In genomic region chr10:102767428-102768160, GRCh38 we compare ENCODE assay signal across 22 cellular contexts. TPM values are rescaled to one million over a fixed set of nuclear protein-coding genes. Genes with fewer than 3 reads are reported as not detected.
DNase-seq lines count a peak whose midpoint lies in the region; ATAC-seq and TF ChIP-seq lines count a peak whose summit lies in the region.
"Had no signal": no experiment of that assay in that cellular context is flagged by ENCODE, and none has a peak within 500 bp of the region (broad histone marks: within the 10 kb centered on the region; RNA-seq: fewer than 3 reads in every experiment).

No MANE protein-coding gene starts in this region.

- no peak overlapping the region for H2BK15ac ChIP-seq in mesenchymal stem cell (ENCODE audit: low read depth, poor library complexity, severe bottlenecking)

- H2BK12ac ChIP-seq in mesenchymal stem cell (ENCODE audit: low read length in 2 of 2) = peak overlapping the region in 1 of 2 experiments; percentile 55

- no peaks in the 10 kb centered on the region for H3K27me3 Mint-ChIP-seq in activated T-cell treated with anti-CD3 and anti-CD28 coated beads, Interleukin-2, amount 50 U/mL, for 72 hours (ENCODE audit: low read depth)
- H3K27me3 Mint-ChIP-seq in T-helper 17 cell = no peaks in the 10 kb centered on the region
- H3K27me3 Mint-ChIP-seq: naive thymus-derived CD8-positive, alpha-beta T cell had no signal

- H3K79me1 ChIP-seq in mesenchymal stem cell (replicated peaks; ENCODE audit: low read length, poor library complexity, severe bottlenecking) = peaks cover 32% of the 10 kb centered on the region

- peak overlapping the region; percentile 53 for H3K27ac ChIP-seq in mesenchymal stem cell (ENCODE audit: low read length, poor library complexity, severe bottlenecking)
- H3K27ac ChIP-seq in suprapubic skin = peak overlapping the region; percentile 1
- H3K27ac ChIP-seq: brain microvascular endothelial cell had no signal

- H3K9me3 ChIP-seq in T-helper 17 cell (ENCODE audit: control insufficient read depth, low read length, poor library complexity, severe bottlenecking) (no peaks in the 10 kb centered on the region), mesenchymal stem cell (ENCODE audit: control insufficient read depth, low read length) (no peaks in the 10 kb centered on the region), suprapubic skin (no peaks in the 10 kb centered on the region)

- H3K23ac ChIP-seq in mesenchymal stem cell (ENCODE audit: low read length in 2 of 2) = no peak overlapping the region

- H3K9me3 Mint-ChIP-seq in activated T-cell treated with anti-CD3 and anti-CD28 coated beads, Interleukin-2, amount 50 U/mL, for 72 hours = no peaks in the 10 kb centered on the region
- H3K9me3 Mint-ChIP-seq: naive thymus-derived CD8-positive, alpha-beta T cell; WTC11 had no signal

- no peak for TF ChIP-seq EP300 in suprapubic skin (IDR thresholded peaks at IDR 0.05)

- no peak overlapping the region for H2AFZ ChIP-seq in mesenchymal stem cell (ENCODE audit: low read depth, low read length)

- H3K36me3 Mint-ChIP-seq in activated T-cell treated with anti-CD3 and anti-CD28 coated beads, Interleukin-2, amount 50 U/mL, for 72 hours (ENCODE audit: insufficient read depth in 2 of 2) = peaks cover 0 to 2% of the 10 kb centered on the region in 2 donors
- H3K36me3 Mint-ChIP-seq in T-helper 17 cell (ENCODE audit: low read depth) = no peaks in the 10 kb centered on the region

- no peak overlapping the region for H4K8ac ChIP-seq in mesenchymal stem cell (ENCODE audit: low read length)

- no peak overlapping the region for H3K27ac Mint-ChIP-seq in activated T-cell treated with anti-CD3 and anti-CD28 coated beads, Interleukin-2, amount 50 U/mL, for 72 hours
- H3K27ac Mint-ChIP-seq in T-helper 17 cell = peak overlapping the region; percentile 70
- H3K27ac Mint-ChIP-seq: WTC11 had no signal

- H3K4me1 ChIP-seq in mesenchymal stem cell (ENCODE audit: control insufficient read depth, insufficient read depth, low read depth, low read length) (peaks cover 33% of the 10 kb centered on the region), suprapubic skin (peaks cover 81% of the 10 kb centered on the region)

- peaks cover 10 to 11% of the 10 kb centered on the region in 2 experiments for H3K36me3 ChIP-seq in mesenchymal stem cell (ENCODE audit: control insufficient read depth in 1 of 2, insufficient read depth in 2 of 2, low read depth in 1 of 2, low read length in 2 of 2)
- no peaks in the 10 kb centered on the region for H3K36me3 ChIP-seq in suprapubic skin
- H3K36me3 ChIP-seq: brain microvascular endothelial cell had no signal

- peak overlapping the region; percentile 4 to 21 for H3K18ac ChIP-seq in mesenchymal stem cell (ENCODE audit: low read depth in 1 of 2, low read length in 2 of 2)

- no peak overlapping the region for H3K14ac ChIP-seq in mesenchymal stem cell (ENCODE audit: low read length in 2 of 2)

- DNase-seq in activated T-cell treated with anti-CD3 and anti-CD28 coated beads, Interleukin-2, amount 50 U/mL, for 72 hours = no peak
- DNase-seq in activated T-cell treated with anti-CD3 and anti-CD28 coated beads for 4 hours (no peak), T-helper 17 cell (no peak), mesenchymal stem cell (no peak), suprapubic skin (ENCODE audit: low spot score in 2 of 2) (no peak), inferior parietal cortex (ENCODE audit: extremely low spot score) (no peak), RPMI8226 (no peak)
- DNase-seq: activated CD8-positive, alpha-beta memory T cell treated with anti-CD3 and anti-CD28 coated beads, Interleukin-2, amount 50 U/mL, for 4 hours; DND-41; effector memory CD4-positive, alpha-beta T cell; foreskin melanocyte; H7; naive thymus-derived CD8-positive, alpha-beta T cell; NCI-H1092 treated with DMSO at 0.1 percent for 48 hours; NCI-H1930; posterior cingulate gyrus; stimulated activated CD8-positive, alpha-beta memory T cell treated with anti-CD3 and anti-CD28 coated beads, Interleukin-4, amount 100 ng/mL, for 48 hours had no signal

- no peak for TF ChIP-seq POLR2A in suprapubic skin (IDR thresholded peaks at IDR 0.05)

- peak overlapping the region in 1 of 2 experiments; percentile 33 for H3K4ac ChIP-seq in mesenchymal stem cell (ENCODE audit: low read depth in 1 of 2, low read length in 2 of 2)

- H3K4me3 ChIP-seq in mesenchymal stem cell (ENCODE audit: insufficient read depth in 1 of 2, low read depth in 1 of 2, low read length in 2 of 2) (no peak overlapping the region), suprapubic skin (no peak overlapping the region)

- no peak overlapping the region for H2BK5ac ChIP-seq in mesenchymal stem cell (ENCODE audit: low read depth, low read length, poor library complexity, severe bottlenecking)

- H3K9ac ChIP-seq in mesenchymal stem cell (ENCODE audit: low read length) = no peak overlapping the region

- H2AK5ac ChIP-seq in mesenchymal stem cell (ENCODE audit: low read length, severe bottlenecking) = no peak overlapping the region

- H4K91ac ChIP-seq in mesenchymal stem cell (ENCODE audit: low read length) = no peak overlapping the region

- H3K4me1 Mint-ChIP-seq in activated T-cell treated with anti-CD3 and anti-CD28 coated beads, Interleukin-2, amount 50 U/mL, for 72 hours (ENCODE audit: low read depth) = peaks cover 64% of the 10 kb centered on the region
- peaks cover 34% of the 10 kb centered on the region for H3K4me1 Mint-ChIP-seq in T-helper 17 cell
- H3K4me1 Mint-ChIP-seq: WTC11 had no signal

- H2BK120ac ChIP-seq in mesenchymal stem cell (ENCODE audit: low read depth, low read length) = no peak overlapping the region

- no peak for TF ChIP-seq CTCF in suprapubic skin (IDR thresholded peaks at IDR 0.05)

- ATAC-seq in activated T-cell treated with anti-CD3 and anti-CD28 coated beads, Interleukin-2, amount 50 U/mL, for 72 hours (replicated peaks in 1 of 2) = peak in 1 of 2 donors; percentile 31
- ATAC-seq in T-helper 17 cell (peak; percentile 84), GM21526 (IDR thresholded peaks at IDR 0.05; ENCODE audit: low FRiP score, unreplicated experiment) (no peak)
- ATAC-seq: left lobe of liver; naive thymus-derived CD8-positive, alpha-beta T cell; SK-N-SH treated with all-trans-retinoic acid at 6 μM for 48 hours; WTC11 had no signal

- peak overlapping the region; percentile 20 to 48 for H3K4me3 Mint-ChIP-seq in activated T-cell treated with anti-CD3 and anti-CD28 coated beads, Interleukin-2, amount 50 U/mL, for 72 hours
- H3K4me3 Mint-ChIP-seq in T-helper 17 cell = no peak overlapping the region
- H3K4me3 Mint-ChIP-seq: naive thymus-derived CD8-positive, alpha-beta T cell; WTC11 had no signal

- H3K4me2 ChIP-seq in mesenchymal stem cell (ENCODE audit: low read length, poor library complexity, severe bottlenecking) = no peak overlapping the region

- 97% methylated on average over 8 of the region's 9 CpGs for WGBS in mesenchymal stem cell
- WGBS in suprapubic skin = 73% methylated on average over 9 of the region's 9 CpGs

- H3K27me3 ChIP-seq in mesenchymal stem cell (ENCODE audit: control insufficient read depth in 1 of 2, insufficient read depth in 1 of 2, low read length in 2 of 2) (no peaks in the 10 kb centered on the region), suprapubic skin (no peaks in the 10 kb centered on the region)
- H3K27me3 ChIP-seq: brain microvascular endothelial cell had no signal

RNA-seq across cellular contexts. Expression of gene WBP1L, which starts 23.8 kb away (rescaled TPM):
- 10 to 100 TPM; 19.6 to 20.1 TPM for total RNA-seq in activated T-cell treated with anti-CD3 and anti-CD28 coated beads, Interleukin-2, amount 50 U/mL, for 72 hours
- total RNA-seq in T-helper 17 cell (10 to 100 TPM; 21.1 to 26.6 TPM), suprapubic skin (100 to 1,000 TPM; 103 to 166 (median 125) TPM)
- polyA plus RNA-seq in mesenchymal stem cell (2013, experiment 1 of 2) = 59.1 TPM
- 58.7 TPM for polyA plus RNA-seq in mesenchymal stem cell (2013, experiment 2 of 2)

RNA-seq across cellular contexts. Expression of gene SFXN2, which starts 53.2 kb away (rescaled TPM):
- total RNA-seq in activated T-cell treated with anti-CD3 and anti-CD28 coated beads, Interleukin-2, amount 50 U/mL, for 72 hours = 10 to 100 TPM in 1 of 2 donors, 1 to 10 TPM in 1; 7.5 to 10.4 TPM
- 1 to 10 TPM; 5.6 to 7.9 TPM for total RNA-seq in T-helper 17 cell
- polyA plus RNA-seq in mesenchymal stem cell (2013, experiment 1 of 2) = 3.8 TPM
- 3.7 TPM for polyA plus RNA-seq in mesenchymal stem cell (2013, experiment 2 of 2)
- total RNA-seq in suprapubic skin = 1 to 10 TPM; 1.9 to 5.6 (median 3.1) TPM

RNA-seq across cellular contexts. Expression of gene ARL3, which starts 53.4 kb away (rescaled TPM):
- 1 to 10 TPM; 8.0 to 8.7 TPM for total RNA-seq in activated T-cell treated with anti-CD3 and anti-CD28 coated beads, Interleukin-2, amount 50 U/mL, for 72 hours
- total RNA-seq in T-helper 17 cell (1 to 10 TPM; 3.2 to 3.7 TPM), suprapubic skin (1 to 10 TPM; 3.4 to 6.0 (median 3.8) TPM)
- polyA plus RNA-seq in mesenchymal stem cell (2013, experiment 1 of 2) = 24.6 TPM
- polyA plus RNA-seq in mesenchymal stem cell (2013, experiment 2 of 2) = 25.9 TPM
